22 cellular contexts compared by ENCODE assay signal in genomic region chr3:10555263-10555662, GRCh38. TPM values are rescaled to one million over a fixed set of nuclear protein-coding genes. Genes with fewer than 3 reads are reported as not detected.
"Had no signal": no experiment of that assay in that cellular context is flagged by ENCODE, and none has a peak within 500 bp of the region (broad histone marks: within the 10 kb centered on the region; RNA-seq: fewer than 3 reads in every experiment).

No MANE protein-coding gene starts in this region.

- H3K36me3 ChIP-seq: ascending aorta, left ventricle myocardium inferior had no signal

- H3K36me3 Mint-ChIP-seq: activated CD4-positive, alpha-beta memory T cell treated with anti-CD3 and anti-CD28 coated beads for 36 hours; naive thymus-derived CD8-positive, alpha-beta T cell had no signal

- FAIRE-seq: bronchial epithelial cell, endothelial cell of umbilical vein, keratinocyte, small intestine had no signal

- H3K4me1 ChIP-seq: ascending aorta had no signal

- DNase-seq: activated CD4-positive, alpha-beta memory T cell treated with anti-CD3 and anti-CD28 coated beads for 36 hours; activated CD4-positive, alpha-beta T cell treated with anti-CD3 and anti-CD28 coated beads for 36 hours; activated naive CD4-positive, alpha-beta T cell treated with anti-CD3 and anti-CD28 coated beads for 36 hours; activated naive CD8-positive, alpha-beta T cell treated with anti-CD3 and anti-CD28 coated beads, Interleukin-2, amount 50 U/mL, for 24 hours; foreskin fibroblast; hippocampal formation; left ventricle myocardium inferior; nucleus accumbens; right cardiac atrium; small intestine; stimulated activated CD4-positive, alpha-beta T cell treated with anti-CD3 and anti-CD28 coated beads, Interleukin-4, amount 100 ng/mL, for 4 hours; stimulated activated CD8-positive, alpha-beta memory T cell treated with anti-CD3 and anti-CD28 coated beads, Interleukin-4, amount 100 ng/mL, for 48 hours; stimulated activated naive CD4-positive, alpha-beta T cell treated with Interleukin-2 at 50 U/mL for 16 hours; substantia nigra; T-helper 2 cell; trophoblast cell had no signal

- H3K27ac ChIP-seq: ascending aorta, left ventricle myocardium inferior had no signal

- H3K27ac Mint-ChIP-seq: activated CD4-positive, alpha-beta memory T cell treated with anti-CD3 and anti-CD28 coated beads for 36 hours; activated CD4-positive, alpha-beta T cell treated with anti-CD3 and anti-CD28 coated beads for 36 hours; activated naive CD4-positive, alpha-beta T cell treated with anti-CD3 and anti-CD28 coated beads for 36 hours; activated naive CD8-positive, alpha-beta T cell treated with anti-CD3 and anti-CD28 coated beads, Interleukin-2, amount 50 U/mL, for 24 hours; naive thymus-derived CD8-positive, alpha-beta T cell; progenitor cell of endocrine pancreas had no signal

- ATAC-seq: activated CD4-positive, alpha-beta T cell treated with anti-CD3 and anti-CD28 coated beads for 36 hours; activated naive CD8-positive, alpha-beta T cell treated with anti-CD3 and anti-CD28 coated beads, Interleukin-2, amount 50 U/mL, for 24 hours; naive thymus-derived CD8-positive, alpha-beta T cell; right cardiac atrium had no signal

- H3K9me3 Mint-ChIP-seq: activated CD4-positive, alpha-beta memory T cell treated with anti-CD3 and anti-CD28 coated beads for 36 hours; activated naive CD4-positive, alpha-beta T cell treated with anti-CD3 and anti-CD28 coated beads for 36 hours; activated naive CD8-positive, alpha-beta T cell treated with anti-CD3 and anti-CD28 coated beads, Interleukin-2, amount 50 U/mL, for 24 hours; naive thymus-derived CD8-positive, alpha-beta T cell had no signal

- H3K4me3 ChIP-seq: ascending aorta, left ventricle myocardium inferior had no signal

- H3K27me3 ChIP-seq: ascending aorta had no signal

- H3K4me3 Mint-ChIP-seq: activated CD4-positive, alpha-beta memory T cell treated with anti-CD3 and anti-CD28 coated beads for 36 hours; activated CD4-positive, alpha-beta T cell treated with anti-CD3 and anti-CD28 coated beads for 36 hours; activated naive CD4-positive, alpha-beta T cell treated with anti-CD3 and anti-CD28 coated beads for 36 hours; activated naive CD8-positive, alpha-beta T cell treated with anti-CD3 and anti-CD28 coated beads, Interleukin-2, amount 50 U/mL, for 24 hours; naive thymus-derived CD8-positive, alpha-beta T cell had no signal

- H3K9me3 ChIP-seq: ascending aorta, left ventricle myocardium inferior had no signal

RNA-seq across cellular contexts. Expression of gene ATP2B2, which starts 49.9 kb away (rescaled TPM):
- total RNA-seq: activated naive CD4-positive, alpha-beta T cell treated with anti-CD3 and anti-CD28 coated beads for 36 hours; ascending aorta; bronchial epithelial cell; endothelial cell of umbilical vein; left ventricle myocardium inferior; naive thymus-derived CD8-positive, alpha-beta T cell had no signal
- polyA plus RNA-seq: endothelial cell of umbilical vein; keratinocyte; naive thymus-derived CD8-positive, alpha-beta T cell had no signal
